ENCODE assay signal across 25 cellular contexts in the genomic region with DNA sequence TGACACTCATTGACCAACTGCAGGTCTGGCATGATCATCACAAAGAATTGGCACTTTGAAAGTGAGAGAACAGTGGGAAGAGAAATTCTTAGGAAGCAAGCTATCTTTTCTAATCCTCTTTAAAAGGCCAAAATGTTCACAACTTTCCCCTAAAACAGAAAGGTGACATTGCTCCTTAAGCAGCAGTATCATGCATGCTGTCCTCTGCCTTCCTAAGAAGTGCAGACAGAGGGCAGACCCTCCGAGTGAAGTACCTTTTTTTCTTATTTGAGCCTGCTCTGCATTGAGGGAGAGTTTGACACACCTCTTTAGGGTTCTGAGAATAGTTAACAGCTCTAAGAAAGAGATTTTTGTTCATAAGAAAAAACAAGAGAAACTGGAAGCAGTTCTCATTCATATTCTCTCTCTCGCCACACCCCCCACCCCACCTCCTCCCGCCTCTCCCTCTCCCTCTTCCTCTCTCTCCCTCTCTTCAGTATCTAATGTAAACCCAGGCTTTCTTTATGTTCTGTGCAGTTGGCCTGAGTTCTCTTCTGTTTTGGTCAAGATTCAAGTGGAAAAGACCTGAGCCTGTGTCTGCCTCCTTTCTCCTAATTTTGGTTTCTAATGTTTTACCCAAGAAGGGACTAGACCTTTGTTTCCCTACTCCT.
"Had no signal": no experiment of that assay in that cellular context is flagged by ENCODE, and none has a peak within 500 bp of the region (broad histone marks: within the 10 kb centered on the region; RNA-seq: fewer than 3 reads in every experiment).

No MANE protein-coding gene starts in this region.

- H3K36me3 Mint-ChIP-seq: activated naive CD8-positive, alpha-beta T cell treated with anti-CD3 and anti-CD28 coated beads, Interleukin-2, amount 10 ng/mL, durations not matched to agents 7 days and 5 days had no signal

- H3K4me3 Mint-ChIP-seq: activated CD8-positive, alpha-beta T cell treated with anti-CD3 and anti-CD28 coated beads, Interleukin-2, amount 10 ng/mL, durations not matched to agents 7 days and 5 days; activated naive CD8-positive, alpha-beta T cell treated with anti-CD3 and anti-CD28 coated beads, Interleukin-2, amount 10 ng/mL, durations not matched to agents 7 days and 5 days; T-helper 1 cell treated with Interleukin-12 subunit alpha and Interleukin-12 subunit beta and Interleukin-4 antibody, amounts not matched to agents 30 μg/mL and 1 μg/mL, for 36 hours had no signal

- DNase-seq: activated CD4-positive, alpha-beta T cell treated with anti-CD3 and anti-CD28 coated beads for 48 hours; activated CD4-positive, alpha-beta T cell treated with anti-CD3 and anti-CD28 coated beads, Interleukin-2, amount 50 U/mL, for 4 hours; activated CD4-positive, CD25-positive, alpha-beta regulatory T cell treated with anti-CD3 and anti-CD28 coated beads, Interleukin-2, amount 50 U/mL, for 72 hours; activated CD8-positive, alpha-beta memory T cell treated with anti-CD3 and anti-CD28 coated beads, Interleukin-2, amount 50 U/mL, for 48 hours; activated CD8-positive, alpha-beta T cell treated with anti-CD3 and anti-CD28 coated beads, Interleukin-2, amount 10 ng/mL, durations not matched to agents 7 days and 5 days; activated naive CD4-positive, alpha-beta T cell treated with anti-CD3 and anti-CD28 coated beads, Interleukin-2, amount 50 U/mL, for 16 hours; activated naive CD8-positive, alpha-beta T cell treated with anti-CD3 and anti-CD28 coated beads, Interleukin-2, amount 10 ng/mL, durations not matched to agents 7 days and 5 days; activated T-cell treated with anti-CD3 and anti-CD28 coated beads, Interleukin-2, amount 50 U/mL, for 1 hour; adrenal gland; aorta; central memory CD4-positive, alpha-beta T cell; KG1; NCI-H1048; NCI-H1417; NCI-H1694 treated with DMSO at 0.1 percent for 48 hours; NCI-H2029 treated with DMSO at 0.1 percent for 48 hours; NCI-H345; NCI-H510A; NCI-H526 treated with DMSO at 0.1 percent for 48 hours; NK-92 treated with Interleukin-12 subunit alpha and Interleukin-12 subunit beta, amount 100 ng/mL, for 24 hours; OCI-M1; RPMI8226 had no signal

- H3K27me3 Mint-ChIP-seq: activated naive CD8-positive, alpha-beta T cell treated with anti-CD3 and anti-CD28 coated beads, Interleukin-2, amount 10 ng/mL, durations not matched to agents 7 days and 5 days had no signal

- H3K27me3 ChIP-seq: adrenal gland had no signal

- H3K36me3 ChIP-seq: adrenal gland had no signal

- ATAC-seq: activated CD8-positive, alpha-beta T cell treated with anti-CD3 and anti-CD28 coated beads, Interleukin-2, amount 10 ng/mL, durations not matched to agents 7 days and 5 days; Panc1; Right ventricle myocardium inferior had no signal

- H3K4me1 Mint-ChIP-seq: activated naive CD8-positive, alpha-beta T cell treated with anti-CD3 and anti-CD28 coated beads, Interleukin-2, amount 10 ng/mL, durations not matched to agents 7 days and 5 days had no signal

- H3K4me3 ChIP-seq: adrenal gland had no signal

- H3K9me3 Mint-ChIP-seq: T-helper 1 cell treated with Interleukin-12 subunit alpha and Interleukin-12 subunit beta and Interleukin-4 antibody, amounts not matched to agents 30 μg/mL and 1 μg/mL, for 36 hours had no signal

- H3K9me3 ChIP-seq: adrenal gland had no signal

- H3K27ac Mint-ChIP-seq: activated CD8-positive, alpha-beta T cell treated with anti-CD3 and anti-CD28 coated beads, Interleukin-2, amount 10 ng/mL, durations not matched to agents 7 days and 5 days; activated naive CD8-positive, alpha-beta T cell treated with anti-CD3 and anti-CD28 coated beads, Interleukin-2, amount 10 ng/mL, durations not matched to agents 7 days and 5 days; T-helper 1 cell treated with Interleukin-12 subunit alpha and Interleukin-12 subunit beta and Interleukin-4 antibody, amounts not matched to agents 30 μg/mL and 1 μg/mL, for 36 hours had no signal

- H3K4me1 ChIP-seq: adrenal gland had no signal

- H3K27ac ChIP-seq: adrenal gland had no signal
